Comparison of ENCODE assay signal across 12 cellular contexts in the genomic region with DNA sequence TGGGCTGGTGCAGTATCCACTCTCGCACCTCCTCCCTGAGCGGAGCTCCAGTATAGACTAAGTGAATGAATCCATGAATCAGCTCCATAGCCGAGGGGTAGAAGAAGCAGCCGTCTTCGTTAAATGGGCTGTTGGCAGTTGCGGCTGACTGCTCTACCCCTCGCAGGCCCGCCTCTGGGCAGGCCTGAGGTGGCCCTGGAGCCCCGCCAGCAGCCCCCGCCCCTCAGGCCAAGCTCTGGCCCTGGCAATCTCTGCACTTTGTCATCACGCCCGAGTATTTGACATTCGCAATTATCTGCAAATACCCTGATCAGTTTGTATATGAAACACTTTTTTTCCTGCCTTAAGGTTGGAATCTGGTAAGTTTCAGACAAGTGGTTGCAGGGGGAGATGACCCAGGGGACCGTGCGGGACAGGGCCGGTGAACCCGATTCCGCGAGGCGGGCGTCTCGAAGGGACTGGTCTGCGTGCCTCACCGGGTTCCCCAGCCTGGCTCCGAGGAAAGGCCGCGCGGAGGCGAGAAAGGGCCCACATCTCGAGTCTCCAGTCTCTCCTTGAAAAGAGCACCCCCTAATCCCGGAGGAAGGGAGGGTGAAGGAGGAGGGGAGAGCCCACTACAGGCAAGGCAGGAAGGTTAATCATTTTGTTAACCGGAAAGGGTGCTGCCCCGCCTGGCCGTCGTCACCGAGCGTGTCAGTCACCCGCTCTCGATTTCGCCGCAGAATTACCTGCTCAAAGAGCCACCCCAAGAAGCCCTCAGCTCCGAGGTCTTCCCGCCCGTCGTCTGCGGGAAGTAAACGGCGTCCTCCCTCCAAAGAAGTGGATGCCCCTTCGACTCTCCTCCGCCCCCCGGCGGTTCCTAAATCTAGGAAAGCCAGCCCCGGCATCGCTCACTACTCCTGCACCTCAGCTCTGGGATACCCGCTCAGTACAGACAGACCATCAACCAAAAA. TPM values are rescaled to one million over a fixed set of nuclear protein-coding genes. Genes with fewer than 3 reads are reported as not detected.
A peak's percentile ranks its signal among the peaks of the same experiment; 100 is the strongest.
DNase-seq lines count a peak whose midpoint lies in the region; ATAC-seq and TF ChIP-seq lines count a peak whose summit lies in the region.
"Had no signal": no experiment of that assay in that cellular context is flagged by ENCODE, and none has a peak within 500 bp of the region (broad histone marks: within the 10 kb centered on the region; RNA-seq: fewer than 3 reads in every experiment).

No MANE protein-coding gene starts in this region.

- peak overlapping the region; percentile 11 to 70 (median 67) for H3K4me3 Mint-ChIP-seq in nephron

- H3K4me3 ChIP-seq in NT2/D1 (ENCODE audit: insufficient read length, low read depth) (peak overlapping the region; percentile 8), epithelial cell of proximal tubule (ENCODE audit: low read depth, low read length) (peak overlapping the region; percentile 42)
- H3K4me3 ChIP-seq: body of pancreas had no signal

- H3K27me3 ChIP-seq in NT2/D1 (ENCODE audit: insufficient read depth, insufficient read length) = peaks cover 91% of the 10 kb centered on the region

- H3K9ac ChIP-seq in NT2/D1 (ENCODE audit: insufficient read length, low read depth) = no peak overlapping the region

- no peaks in the 10 kb centered on the region for H3K36me3 ChIP-seq in NT2/D1 (ENCODE audit: insufficient read depth, insufficient read length, low read length)
- H3K36me3 ChIP-seq: gastrocnemius medialis had no signal

- no peaks in the 10 kb centered on the region for H3K9me3 ChIP-seq in NT2/D1 (ENCODE audit: insufficient read depth, low read length)
- H3K9me3 ChIP-seq: body of pancreas, gastrocnemius medialis had no signal

- peak; percentile 55 for DNase-seq in ELF-1 (ENCODE audit: low read depth, low spot score)
- DNase-seq in NT2/D1 (ENCODE audit: low read depth, low spot score) = no peak
- no peak for DNase-seq in epithelial cell of proximal tubule (ENCODE audit: low read depth)
- DNase-seq in DMS153 treated with DMSO at 0.1 percent for 48 hours (lab: John Stamatoyannopoulos, UW; ENCODE audit: unreplicated experiment) = no peak
- DNase-seq: body of pancreas, DMS 273 treated with DMSO at 0.1 percent for 48 hours, gastrocnemius medialis, NCI-H1105 treated with DMSO at 0.1 percent for 48 hours had no signal

- peaks cover 28% of the 10 kb centered on the region for H3K4me1 Mint-ChIP-seq in nephron

- no peaks in the 10 kb centered on the region for H3K9me3 Mint-ChIP-seq in nephron

- TF ChIP-seq CTCF in epithelial cell of proximal tubule (conservative IDR thresholded peaks at IDR 0.05; ENCODE audit: low read depth, low read length) (peak; percentile 30), nephron (IDR thresholded peaks at IDR 0.05; ENCODE audit: unreplicated experiment in 3 of 3) (no peak)

- no peak overlapping the region for H3K27ac Mint-ChIP-seq in nephron

- H3K36me3 Mint-ChIP-seq in nephron (ENCODE audit: low read depth) = no peaks in the 10 kb centered on the region

- H3K4me1 ChIP-seq in NT2/D1 (ENCODE audit: insufficient read depth, insufficient read length) = peaks cover 10% of the 10 kb centered on the region

- H3K27me3 Mint-ChIP-seq in nephron (ENCODE audit: low read depth) = peaks cover 99% of the 10 kb centered on the region

- ATAC-seq in HG03469 (IDR thresholded peaks at IDR 0.05; ENCODE audit: unreplicated experiment) (no peak), HG02884 (IDR thresholded peaks at IDR 0.05; ENCODE audit: unreplicated experiment) (no peak), HG03139 (IDR thresholded peaks at IDR 0.05; ENCODE audit: unreplicated experiment) (no peak)
- ATAC-seq: body of pancreas, gastrocnemius medialis had no signal

RNA-seq across cellular contexts. Expression of a gene that starts 11.1 kb away (rescaled TPM):
- 1.8 and 2.7 TPM in 2 replicates for total RNA-seq in epithelial cell of proximal tubule
